In the genomic region with DNA sequence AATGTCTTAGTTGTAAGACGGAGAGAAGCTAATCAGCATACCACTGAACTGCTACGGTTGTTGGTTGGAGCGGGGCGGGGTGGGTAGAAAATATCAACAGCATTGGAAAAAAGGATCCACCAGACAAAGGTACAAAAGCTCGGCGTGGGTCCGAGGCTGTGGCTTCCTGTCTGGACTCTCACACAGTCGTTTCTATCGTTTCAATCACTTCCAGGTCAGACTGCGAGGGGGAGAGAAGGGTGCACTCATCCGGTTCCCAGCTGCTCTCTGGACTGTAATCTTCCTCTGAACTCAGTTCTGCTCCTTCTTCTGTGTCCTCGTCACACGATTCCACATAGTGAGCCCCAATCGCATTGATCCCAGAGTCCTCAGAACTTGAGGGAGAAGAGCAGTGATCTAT, we compare ENCODE assay signal across 24 cellular contexts.
"Had no signal": no experiment of that assay in that cellular context is flagged by ENCODE, and none has a peak within 500 bp of the region (broad histone marks: within the 10 kb centered on the region; RNA-seq: fewer than 3 reads in every experiment).

No MANE protein-coding gene starts in this region.

- H3K9me3 ChIP-seq: SJSA1 had no signal

- H3K27ac ChIP-seq: SJSA1, SK-N-MC had no signal

- H3K36me3 ChIP-seq: SJSA1 had no signal

- H3K27ac Mint-ChIP-seq: IgD-negative memory B cell had no signal

- H3K4me1 Mint-ChIP-seq: IgD-negative memory B cell had no signal

- H3K9me3 Mint-ChIP-seq: IgD-negative memory B cell had no signal

- H3K4me3 ChIP-seq: SJSA1, SK-N-MC had no signal

- H3K36me3 Mint-ChIP-seq: IgD-negative memory B cell had no signal

- ATAC-seq: HepG2, Panc1, PC-3, Right ventricle myocardium inferior had no signal

- DNase-seq: KBM-7, MV-4-11, NCI-H1048, NCI-H1105, NCI-H1417, NCI-H1436 treated with DMSO at 0.1 percent for 48 hours, NCI-H187, NCI-H2029, NCI-H2081 treated with DMSO at 0.1 percent for 48 hours, NCI-H2171, NCI-H226, NCI-H446, NCI-H510A, NCI-H524 treated with DMSO at 0.1 percent for 48 hours, NCI-H69, NCI-H774, PC-3, SHP77 treated with DMSO at 0.1 percent for 48 hours had no signal

- H3K4me1 ChIP-seq: SJSA1 had no signal

- H3K27me3 ChIP-seq: SJSA1 had no signal
